34 cellular contexts compared by ENCODE assay signal in genomic region chr10:20841419-20841818, GRCh38.
"Had no signal": no experiment of that assay in that cellular context is flagged by ENCODE, and none has a peak within 500 bp of the region (broad histone marks: within the 10 kb centered on the region; RNA-seq: fewer than 3 reads in every experiment).

No MANE protein-coding gene starts in this region.

- H3K9ac ChIP-seq: KMS-11 had no signal

- H3K27me3 ChIP-seq: MG63 had no signal

- H3K4me3 ChIP-seq: MG63 had no signal

- H3K9me3 ChIP-seq: MG63 had no signal

- DNase-seq: Karpas-422, Kasumi-1, MG63, MM.1S, MV-4-11, NCI-H1048, NCI-H1092, NCI-H1092 treated with DMSO at 0.1 percent for 48 hours, NCI-H1105, NCI-H1105 treated with DMSO at 0.1 percent for 48 hours, NCI-H1417, NCI-H1417 treated with DMSO at 0.1 percent for 48 hours, NCI-H1436, NCI-H1436 treated with DMSO at 0.1 percent for 48 hours, NCI-H146, NCI-H1694, NCI-H1694 treated with DMSO at 0.1 percent for 48 hours, NCI-H187, NCI-H187 treated with DMSO at 0.1 percent for 48 hours, NCI-H1930, NCI-H2029, NCI-H2029 treated with DMSO at 0.1 percent for 48 hours, NCI-H2081, NCI-H2081 treated with DMSO at 0.1 percent for 48 hours, NCI-H2107, NCI-H2171, NCI-H2171 treated with DMSO at 0.1 percent for 48 hours, NCI-H2227 treated with DMSO at 0.1 percent for 48 hours, NCI-H226, NCI-H345, NCI-H446, NCI-H446 treated with DMSO at 0.1 percent for 48 hours, NCI-H510A had no signal

- H3K36me3 ChIP-seq: MG63 had no signal

- H3K27ac ChIP-seq: KMS-11 had no signal

- H3K4me2 ChIP-seq: KMS-11 had no signal
